Comparison of ENCODE assay signal across 10 cellular contexts in genomic region chr14:104793703-104793959, GRCh38. TPM values are rescaled to one million over a fixed set of nuclear protein-coding genes. Genes with fewer than 3 reads are reported as not detected.
DNase-seq lines count a peak whose midpoint lies in the region; ATAC-seq and TF ChIP-seq lines count a peak whose summit lies in the region.
"Had no signal": no experiment of that assay in that cellular context is flagged by ENCODE, and none has a peak within 500 bp of the region (broad histone marks: within the 10 kb centered on the region; RNA-seq: fewer than 3 reads in every experiment).

No MANE protein-coding gene starts in this region.

- peak overlapping the region in 8 of 12 donors; percentile 8 to 98 (median 82) for H3K4me3 ChIP-seq in heart left ventricle
- peak overlapping the region; percentile 81 for H3K4me3 ChIP-seq in adipocyte (ENCODE audit: low read length)
- H3K4me3 ChIP-seq in vagina: peak overlapping the region; percentile 80 to 97

- no peak for DNase-seq in heart left ventricle
- no peak for DNase-seq in Right ventricle myocardium superior
- no peak for DNase-seq in adipocyte (ENCODE audit: low read depth)
- no peak for DNase-seq in memory B cell (ENCODE audit: low spot score in 2 of 2)
- no peak for DNase-seq in vagina (ENCODE audit: extremely low spot score in 2 of 2)
- DNase-seq: activated CD4-positive, CD25-positive, alpha-beta regulatory T cell; NCI-H1048 had no signal

- intact Hi-C loops in heart left ventricle (cut with DNase I) (loop anchor here in 1 of 10 donors (5.0 kb wide), 1 partner anchor 41 kb away; the partner anchor contains the start of gene SIVA1), Right ventricle myocardium superior (cut with DNase I) (no loop called here), vagina (cut with DNase I) (loop anchor here (10.0 kb wide), 1 partner anchor 191 kb away; the partner anchor contains the start of gene CLBA1)

- WGBS in heart left ventricle, 4 donors: 84 to 93% (median 87%) methylated on average over 2 of the region's 2 CpGs

- peak overlapping the region; percentile 85 for H3K9ac ChIP-seq in adipocyte (ENCODE audit: low read length)

- peak overlapping the region in 5 of 12 donors; percentile 3 to 92 (median 78) for H3K27ac ChIP-seq in heart left ventricle
- no peak overlapping the region for H3K27ac ChIP-seq in vagina

- H3K9me3 Mint-ChIP-seq in memory B cell: no peaks in the 10 kb centered on the region

- H3K36me3 Mint-ChIP-seq in memory B cell: peaks cover 7% of the 10 kb centered on the region

- no peak overlapping the region for H3K27ac Mint-ChIP-seq in memory B cell

- H3K4me3 Mint-ChIP-seq in memory B cell: peak overlapping the region; percentile 86

- H3K4me1 ChIP-seq in heart left ventricle (peaks cover 6 to 77% (median 56%) of the 10 kb centered on the region in 12 donors), adipocyte (ENCODE audit: control insufficient read depth, insufficient read depth, low read length) (peaks cover 47% of the 10 kb centered on the region), vagina (peaks cover 44% of the 10 kb centered on the region)

- H3K4me1 Mint-ChIP-seq in memory B cell: peaks cover 36% of the 10 kb centered on the region

- TF ChIP-seq CTCF in heart left ventricle (IDR thresholded peaks at IDR 0.05) (no peak), vagina (IDR thresholded peaks at IDR 0.05) (no peak)

- no peaks in the 10 kb centered on the region for H3K27me3 ChIP-seq in heart left ventricle
- H3K27me3 ChIP-seq in adipocyte (replicated peaks; ENCODE audit: control insufficient read depth, insufficient read depth, low read length): no peaks in the 10 kb centered on the region
- no peaks in the 10 kb centered on the region for H3K27me3 ChIP-seq in vagina

- H3K36me3 ChIP-seq in heart left ventricle (peaks cover 0 to 40% (median 29%) of the 10 kb centered on the region in 9 donors), adipocyte (ENCODE audit: control insufficient read depth, insufficient read depth, low read length, severe bottlenecking) (peaks cover 21% of the 10 kb centered on the region), vagina (peaks cover 0 to 17% of the 10 kb centered on the region in 2 donors)

- ATAC-seq in heart left ventricle: no peak
- ATAC-seq in Right ventricle myocardium superior (ENCODE audit: poor library complexity): no peak
- ATAC-seq in memory B cell (ENCODE audit: low read depth): no peak
- no peak for ATAC-seq in GM19467 (IDR thresholded peaks at IDR 0.05; ENCODE audit: unreplicated experiment)
- ATAC-seq in GM21390 (IDR thresholded peaks at IDR 0.05; ENCODE audit: unreplicated experiment): no peak
- ATAC-seq in GM21619 (IDR thresholded peaks at IDR 0.05; ENCODE audit: unreplicated experiment): no peak

- H3K9me3 ChIP-seq in heart left ventricle (no peaks in the 10 kb centered on the region), adipocyte (ENCODE audit: control insufficient read depth, low read length) (no peaks in the 10 kb centered on the region), vagina (no peaks in the 10 kb centered on the region)

- no peak for TF ChIP-seq POLR2A in heart left ventricle (IDR thresholded peaks at IDR 0.05)
- no peak for TF ChIP-seq POLR2A in vagina (IDR thresholded peaks at IDR 0.05)

- no peaks in the 10 kb centered on the region for H3K27me3 Mint-ChIP-seq in memory B cell

RNA-seq across cellular contexts. Expression of gene AKT1, which starts 1.9 kb away (rescaled TPM):
- total RNA-seq in heart left ventricle: 100 to 1,000 TPM; 115 to 173 (median 143) TPM
- 100 to 1,000 TPM; 108 to 129 TPM for polyA plus RNA-seq in heart left ventricle
- total RNA-seq in Right ventricle myocardium superior: 120 TPM
- total RNA-seq in vagina: 92.8 TPM

RNA-seq across cellular contexts. Expression of gene ZBTB42, which starts 7.3 kb away (rescaled TPM):
- total RNA-seq in heart left ventricle (10 to 100 TPM in 3 of 9 donors, 1 to 10 TPM in 6; 4.9 to 12.9 (median 7.4) TPM), Right ventricle myocardium superior (5.0 TPM), vagina (7.6 TPM)
- 10 to 100 TPM in 1 of 2 donors, 1 to 10 TPM in 1; 4.2 to 12.3 TPM for polyA plus RNA-seq in heart left ventricle

RNA-seq across cellular contexts. Expression of gene SIVA1, which starts 40.7 kb away (rescaled TPM):
- 100 to 1,000 TPM in 2 of 9 donors, 10 to 100 TPM in 7; 41.0 to 203 (median 53.9) TPM for total RNA-seq in heart left ventricle
- polyA plus RNA-seq in heart left ventricle: 100 to 1,000 TPM; 126 to 191 TPM
- 60.7 TPM for total RNA-seq in Right ventricle myocardium superior
- 284 TPM for total RNA-seq in vagina
